ENCODE assay signal across 10 cellular contexts in genomic region chr9:131546336-131547084, GRCh38. TPM values are rescaled to one million over a fixed set of nuclear protein-coding genes. Genes with fewer than 3 reads are reported as not detected.
A peak's percentile ranks its signal among the peaks of the same experiment; 100 is the strongest.
DNase-seq lines count a peak whose midpoint lies in the region; ATAC-seq and TF ChIP-seq lines count a peak whose summit lies in the region.
"Had no signal": no experiment of that assay in that cellular context is flagged by ENCODE, and none has a peak within 500 bp of the region (broad histone marks: within the 10 kb centered on the region; RNA-seq: fewer than 3 reads in every experiment).

No MANE protein-coding gene starts in this region.

- H3K4me3 ChIP-seq in naive thymus-derived CD4-positive, alpha-beta T cell (ENCODE audit: low read length) = peak overlapping the region; percentile 47
- H3K4me3 ChIP-seq in spleen = peak overlapping the region in 3 of 8 donors; percentile 7 to 54 (median 13)
- H3K4me3 ChIP-seq: K562 had no signal

- POLR2A ChIA-PET in naive thymus-derived CD4-positive, alpha-beta T cell (lab: Charles Lee) = interaction anchor here (0.6 kb wide), 1 partner anchor 143 kb away, joined by 6 read pairs; no protein-coding TSS in a partner anchor

- H3K4me1 ChIP-seq in naive thymus-derived CD4-positive, alpha-beta T cell (ENCODE audit: control insufficient read depth in 2 of 2, insufficient read depth in 2 of 2, low read length in 2 of 2) = peaks cover 0 to 16% of the 10 kb centered on the region in 2 donors
- H3K4me1 ChIP-seq in spleen = peaks cover 0 to 20% (median 13%) of the 10 kb centered on the region in 6 donors

- H3K4me3 Mint-ChIP-seq in brain = peak overlapping the region; percentile 38 to 77 (median 73)
- H3K4me3 Mint-ChIP-seq in naive thymus-derived CD4-positive, alpha-beta T cell = peak overlapping the region; percentile 69 to 86 (median 82)

- peaks cover 15% of the 10 kb centered on the region for H3K36me3 Mint-ChIP-seq in brain
- H3K36me3 Mint-ChIP-seq in naive thymus-derived CD4-positive, alpha-beta T cell = peaks cover 4 to 22% (median 10%) of the 10 kb centered on the region in 5 donors

- no peak for ATAC-seq in naive thymus-derived CD4-positive, alpha-beta T cell
- ATAC-seq: K562 had no signal

- CTCF ChIA-PET in naive thymus-derived CD4-positive, alpha-beta T cell (lab: Charles Lee) = interaction anchor here (0.9 kb wide), 1 partner anchor 13 kb away, joined by 3 read pairs; no protein-coding TSS in a partner anchor

- H3K27ac ChIP-seq in naive thymus-derived CD4-positive, alpha-beta T cell (ENCODE audit: low read depth, low read length) = no peak overlapping the region
- no peak overlapping the region for H3K27ac ChIP-seq in spleen

- H3K27me3 Mint-ChIP-seq in brain = peaks cover 94% of the 10 kb centered on the region
- peaks cover 36 to 75% (median 47%) of the 10 kb centered on the region in 5 donors for H3K27me3 Mint-ChIP-seq in naive thymus-derived CD4-positive, alpha-beta T cell

- 4 to 12% (median 6%) methylated on average over 21 to 49 of the region's 49 CpGs for WGBS in spleen, 5 donors

- H3K27me3 ChIP-seq in naive thymus-derived CD4-positive, alpha-beta T cell (ENCODE audit: control insufficient read depth in 2 of 2, insufficient read depth in 2 of 2, low read length in 2 of 2) = peaks cover 0 to 4% of the 10 kb centered on the region in 2 donors
- peaks cover 0 to 61% (median 29%) of the 10 kb centered on the region in 7 donors for H3K27me3 ChIP-seq in spleen (replicated peaks in 1 of 7)

- peaks cover 0 to 24% (median 3%) of the 10 kb centered on the region in 3 experiments for H3K9me3 ChIP-seq in naive thymus-derived CD4-positive, alpha-beta T cell (ENCODE audit: control insufficient read depth in 2 of 3, low read length in 3 of 3)
- H3K9me3 ChIP-seq in spleen = peaks cover 8 to 46% (median 27%) of the 10 kb centered on the region in 8 donors

- no peaks in the 10 kb centered on the region for H3K36me3 ChIP-seq in naive thymus-derived CD4-positive, alpha-beta T cell (ENCODE audit: control insufficient read depth in 2 of 3, insufficient read depth in 3 of 3, low read length in 3 of 3)
- H3K36me3 ChIP-seq in spleen = no peaks in the 10 kb centered on the region

- no peak overlapping the region for H3K27ac Mint-ChIP-seq in brain
- peak overlapping the region in 1 of 9 donors; percentile 29 for H3K27ac Mint-ChIP-seq in naive thymus-derived CD4-positive, alpha-beta T cell

- in situ Hi-C loops in ACHN (cut with HindIII; ENCODE audit: low pct_ligation_motif_present, low pct_unique_long_range_greater_than_20kb, low sequenced_read_pairs) = no loop called here

- TF ChIP-seq CTCF in brain (conservative IDR thresholded peaks at IDR 0.05) (no peak), spleen (IDR thresholded peaks at IDR 0.05 in 8 of 11, conservative IDR thresholded peaks at IDR 0.05 in 3 of 11) (no peak)

- intact Hi-C loops in naive thymus-derived CD4-positive, alpha-beta T cell (cut with micrococcal nuclease) = loop anchor here in 1 of 2 donors (2.0 kb wide), 1 partner anchor 32 kb away; no protein-coding TSS in a partner anchor
- intact Hi-C loops in spleen (cut with DNase I; ENCODE audit: low total_unique reads) = no loop called here

- TF ChIP-seq POLR2A in spleen (IDR thresholded peaks at IDR 0.05) = no peak

- DNase-seq in COLO668 (lab: John Stamatoyannopoulos, UW; ENCODE audit: unreplicated experiment) (peak; percentile 73), M059J (ENCODE audit: low read depth) (peak; percentile 41), ACHN (no peak), spleen (no peak), ecto neural progenitor cell (ENCODE audit: low spot score) (no peak), NOMO-1 (lab: John Stamatoyannopoulos, UW; ENCODE audit: unreplicated experiment in 2 of 2) (no peak)
- DNase-seq in naive thymus-derived CD4-positive, alpha-beta T cell = peak in 1 of 9 donors; percentile 17

- H3K9me3 Mint-ChIP-seq in brain = peaks cover 21 to 57% (median 41%) of the 10 kb centered on the region in 5 experiments
- H3K9me3 Mint-ChIP-seq in naive thymus-derived CD4-positive, alpha-beta T cell = peaks cover 0 to 52% (median 23%) of the 10 kb centered on the region in 11 donors

- H3K4me1 Mint-ChIP-seq in brain = peaks cover 5% of the 10 kb centered on the region
- H3K4me1 Mint-ChIP-seq in naive thymus-derived CD4-positive, alpha-beta T cell = peaks cover 5 to 26% (median 16%) of the 10 kb centered on the region in 7 donors

RNA-seq across cellular contexts. Expression of gene PRRT1B, which starts 1.2 kb away (rescaled TPM):
- total RNA-seq in M059J (2014; rRNA removed; shearing (Covaris generic)) = not detected in 2 replicates
- polyA plus RNA-seq in brain (ENCODE audit: insufficient read depth, low read depth, low replicate concordance) (0.34 TPM), spleen (not detected)
- total RNA-seq in naive thymus-derived CD4-positive, alpha-beta T cell = not detected
- not detected for polyA plus RNA-seq in naive thymus-derived CD4-positive, alpha-beta T cell
- total RNA-seq in spleen = not detected
- total RNA-seq: K562, lung microvascular endothelial cell had no signal
- polyA plus RNA-seq: K562 had no signal

RNA-seq across cellular contexts. Expression of gene UCK1, which starts 15.4 kb away (rescaled TPM):
- 37.3 and 44.0 TPM in 2 replicates for total RNA-seq in M059J (2014; rRNA removed; shearing (Covaris generic))
- polyA plus RNA-seq in brain (ENCODE audit: insufficient read depth, low read depth, low replicate concordance) (81.1 TPM), spleen (10 to 100 TPM; 21.1 to 24.2 (median 21.5) TPM)
- 10 to 100 TPM; 21.8 to 40.1 (median 29.3) TPM for total RNA-seq in naive thymus-derived CD4-positive, alpha-beta T cell
- 10 to 100 TPM; 21.2 to 32.8 TPM for polyA plus RNA-seq in naive thymus-derived CD4-positive, alpha-beta T cell
- 10 to 100 TPM; 20.3 to 32.9 (median 25.0) TPM for total RNA-seq in spleen

RNA-seq across cellular contexts. Expression of gene POMT1, which starts 43.8 kb away (rescaled TPM):
- total RNA-seq in M059J (2014; rRNA removed; shearing (Covaris generic)) = 22.8 and 28.4 TPM in 2 replicates
- polyA plus RNA-seq in brain (ENCODE audit: insufficient read depth, low read depth, low replicate concordance) = 32.7 TPM
- total RNA-seq in naive thymus-derived CD4-positive, alpha-beta T cell = 10 to 100 TPM; 40.0 to 55.8 (median 47.7) TPM
- polyA plus RNA-seq in naive thymus-derived CD4-positive, alpha-beta T cell = 10 to 100 TPM; 13.3 to 15.1 TPM
- 10 to 100 TPM; 24.5 to 45.8 (median 30.0) TPM for total RNA-seq in spleen
- polyA plus RNA-seq in spleen = 10 to 100 TPM; 20.4 to 66.5 (median 47.5) TPM

Comparison
In these comparisons a context has a peak if more than half of its experiments do, and no peak if none do; other contexts are left out.
1. DNase-seq: peak in COLO668 (single experiment) and M059J (single experiment); none in ACHN (single experiment), spleen (single experiment), ecto neural progenitor cell (single experiment) and NOMO-1 (0 of 2).